17 cellular contexts compared by ENCODE assay signal in the genomic region with DNA sequence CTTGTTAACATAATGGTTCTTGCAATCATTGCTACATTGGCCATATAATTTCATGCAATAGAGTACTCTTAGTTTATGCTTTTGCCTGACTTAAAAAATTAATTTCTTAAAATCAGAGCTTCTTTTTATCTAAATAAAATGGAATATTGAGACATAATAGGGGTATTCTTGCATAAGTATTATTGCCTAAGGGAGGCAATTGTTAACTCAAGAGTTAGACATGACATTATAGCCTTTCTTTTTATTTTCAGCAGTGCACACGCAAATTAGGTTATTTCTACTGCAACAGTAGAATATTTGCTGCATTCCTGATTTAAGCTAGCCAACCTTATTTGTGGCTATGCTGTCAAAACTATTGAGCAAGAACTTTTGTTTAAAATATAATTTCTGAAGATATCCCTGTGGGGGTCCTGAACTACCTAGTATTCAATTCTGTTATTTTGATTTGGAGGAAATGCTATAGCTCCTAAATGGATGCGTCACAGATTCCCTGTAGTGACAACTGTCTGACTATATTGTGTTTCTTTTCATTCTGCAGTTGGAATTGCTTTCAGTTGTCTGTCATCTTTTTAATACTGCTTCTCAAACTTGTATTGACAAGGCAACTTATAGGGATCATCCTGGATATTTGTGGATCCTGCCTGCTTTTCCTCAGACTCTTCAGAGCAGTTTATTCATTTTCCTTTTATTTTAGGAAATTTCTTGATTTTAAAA.
A peak's percentile ranks its signal among the peaks of the same experiment; 100 is the strongest.
DNase-seq lines count a peak whose midpoint lies in the region; ATAC-seq, FAIRE-seq and TF ChIP-seq lines count a peak whose summit lies in the region.
"Had no signal": no experiment of that assay in that cellular context is flagged by ENCODE, and none has a peak within 500 bp of the region (broad histone marks: within the 10 kb centered on the region; RNA-seq: fewer than 3 reads in every experiment).

No MANE protein-coding gene starts in this region.

- H3K27ac ChIP-seq in right cardiac atrium (ENCODE audit: low read length): no peak overlapping the region
- H3K27ac ChIP-seq in astrocyte (ENCODE audit: low read depth, low read length): no peak overlapping the region
- H3K27ac ChIP-seq in iPS-20b (ENCODE audit: low read length): no peak overlapping the region
- H3K27ac ChIP-seq: A549, HL-60 had no signal

- WGBS in right cardiac atrium: 74% methylated on average over 2 of the region's 2 CpGs

- no peaks in the 10 kb centered on the region for H3K36me3 Mint-ChIP-seq in astrocyte (ENCODE audit: low read depth, unreplicated experiment)

- H3K4me1 Mint-ChIP-seq in astrocyte (ENCODE audit: low read depth, unreplicated experiment): peaks cover 27% of the 10 kb centered on the region

- peak overlapping the region; percentile 6 for H3K4me3 Mint-ChIP-seq in astrocyte (ENCODE audit: unreplicated experiment)
- H3K4me3 Mint-ChIP-seq: CD4-positive, CD25-positive, alpha-beta regulatory T cell had no signal

- no peak overlapping the region for H3K9ac ChIP-seq in astrocyte (ENCODE audit: low read length)
- peak overlapping the region; percentile 66; the same call in 1 of the 2 replicates for H3K9ac ChIP-seq in iPS-20b (ENCODE audit: low read depth, low read length)

- no peaks in the 10 kb centered on the region for H3K36me3 ChIP-seq in astrocyte (ENCODE audit: insufficient read depth, low read length)
- H3K36me3 ChIP-seq in iPS-20b (ENCODE audit: insufficient read depth, low read depth, low read length): no peaks in the 10 kb centered on the region

- H3K4me2 ChIP-seq in astrocyte (ENCODE audit: low read length): no peak overlapping the region
- H3K4me2 ChIP-seq: A549 had no signal

- H3K79me2 ChIP-seq in astrocyte (ENCODE audit: insufficient read depth, low read length): no peaks in the 10 kb centered on the region

- no peaks in the 10 kb centered on the region for H3K4me1 ChIP-seq in right cardiac atrium (ENCODE audit: control insufficient read depth, insufficient read depth, low read length)
- peaks cover 17% of the 10 kb centered on the region for H3K4me1 ChIP-seq in astrocyte (ENCODE audit: insufficient read depth, low read length)
- peaks cover 62% of the 10 kb centered on the region for H3K4me1 ChIP-seq in iPS-20b (ENCODE audit: insufficient read depth, low read length)
- H3K4me1 ChIP-seq: A549 had no signal

- H4K20me1 ChIP-seq in astrocyte (ENCODE audit: insufficient read depth, low read length): no peaks in the 10 kb centered on the region

- no peak for FAIRE-seq in astrocyte (lab: Jason Lieb, UNC)
- FAIRE-seq: A549, GM12891 had no signal

- DNase-seq in right cardiac atrium: no peak
- no peak for DNase-seq in cardiac septum (ENCODE audit: low spot score)
- no peak for DNase-seq in astrocyte (ENCODE audit: low read depth)
- DNase-seq in iPS-NIHi7 (ENCODE audit: extremely low spot score): no peak
- DNase-seq in SK-N-DZ (ENCODE audit: low spot score): no peak
- DNase-seq: CD4-positive, CD25-positive, alpha-beta regulatory T cell; MM.1S; NCI-H1105 treated with DMSO at 0.1 percent for 48 hours; NCI-H187; NCI-H446 treated with DMSO at 0.1 percent for 48 hours; NCI-H82; SHP77 treated with DMSO at 0.1 percent for 48 hours had no signal

- H3K4me3 ChIP-seq in right cardiac atrium (ENCODE audit: low read length) (peak overlapping the region; percentile 59), astrocyte (ENCODE audit: insufficient read depth, low read depth, low read length) (no peak overlapping the region), iPS-20b (ENCODE audit: low read length) (peak overlapping the region; percentile 50; the same call in 1 of the 2 replicates)
- H3K4me3 ChIP-seq: A549 had no signal

- no peaks in the 10 kb centered on the region for H3K27me3 ChIP-seq in right cardiac atrium (ENCODE audit: control insufficient read depth, insufficient read depth)
- no peaks in the 10 kb centered on the region for H3K27me3 ChIP-seq in astrocyte (ENCODE audit: insufficient read depth, low read length)
- no peaks in the 10 kb centered on the region for H3K27me3 ChIP-seq in iPS-20b (ENCODE audit: insufficient read depth, low read length)

- ATAC-seq in right cardiac atrium (no peak), GM21723 (IDR thresholded peaks at IDR 0.05; ENCODE audit: unreplicated experiment) (no peak)
- ATAC-seq: A549 had no signal

- intact Hi-C loops in right cardiac atrium (cut with DNase I): loop anchor here in 2 of 4 donors (5.0 to 10.0 kb wide), 2 partner anchors 114 to 122 kb away; no protein-coding TSS in a partner anchor
- intact Hi-C loops in cardiac septum (cut with DNase I): loop anchor here (2.0 to 5.0 kb wide), 2 partner anchors 86 to 116 kb away; no protein-coding TSS in a partner anchor

- no peak for TF ChIP-seq CTCF in astrocyte (IDR thresholded peaks at IDR 0.05; ENCODE audit: insufficient read depth, low read depth, low read length)

- no peaks in the 10 kb centered on the region for H3K27me3 Mint-ChIP-seq in astrocyte (ENCODE audit: low read depth, unreplicated experiment)
- H3K27me3 Mint-ChIP-seq: CD4-positive, CD25-positive, alpha-beta regulatory T cell had no signal

- no peaks in the 10 kb centered on the region for H3K9me3 Mint-ChIP-seq in astrocyte (ENCODE audit: unreplicated experiment)
- H3K9me3 Mint-ChIP-seq: CD4-positive, CD25-positive, alpha-beta regulatory T cell had no signal

- H3K9me3 ChIP-seq in right cardiac atrium (ENCODE audit: control insufficient read depth, low read length): no peaks in the 10 kb centered on the region
- H3K9me3 ChIP-seq in astrocyte (ENCODE audit: insufficient read depth, low read depth, low read length): no peaks in the 10 kb centered on the region
- H3K9me3 ChIP-seq in iPS-20b (ENCODE audit: insufficient read depth, low read depth, low read length): no peaks in the 10 kb centered on the region
- H3K9me3 ChIP-seq: A549 had no signal

- H2AFZ ChIP-seq in astrocyte (ENCODE audit: low read depth, low read length): no peak overlapping the region

- H3K27ac Mint-ChIP-seq in astrocyte (ENCODE audit: unreplicated experiment): no peak overlapping the region
- H3K27ac Mint-ChIP-seq: CD4-positive, CD25-positive, alpha-beta regulatory T cell had no signal
